In the genomic region with DNA sequence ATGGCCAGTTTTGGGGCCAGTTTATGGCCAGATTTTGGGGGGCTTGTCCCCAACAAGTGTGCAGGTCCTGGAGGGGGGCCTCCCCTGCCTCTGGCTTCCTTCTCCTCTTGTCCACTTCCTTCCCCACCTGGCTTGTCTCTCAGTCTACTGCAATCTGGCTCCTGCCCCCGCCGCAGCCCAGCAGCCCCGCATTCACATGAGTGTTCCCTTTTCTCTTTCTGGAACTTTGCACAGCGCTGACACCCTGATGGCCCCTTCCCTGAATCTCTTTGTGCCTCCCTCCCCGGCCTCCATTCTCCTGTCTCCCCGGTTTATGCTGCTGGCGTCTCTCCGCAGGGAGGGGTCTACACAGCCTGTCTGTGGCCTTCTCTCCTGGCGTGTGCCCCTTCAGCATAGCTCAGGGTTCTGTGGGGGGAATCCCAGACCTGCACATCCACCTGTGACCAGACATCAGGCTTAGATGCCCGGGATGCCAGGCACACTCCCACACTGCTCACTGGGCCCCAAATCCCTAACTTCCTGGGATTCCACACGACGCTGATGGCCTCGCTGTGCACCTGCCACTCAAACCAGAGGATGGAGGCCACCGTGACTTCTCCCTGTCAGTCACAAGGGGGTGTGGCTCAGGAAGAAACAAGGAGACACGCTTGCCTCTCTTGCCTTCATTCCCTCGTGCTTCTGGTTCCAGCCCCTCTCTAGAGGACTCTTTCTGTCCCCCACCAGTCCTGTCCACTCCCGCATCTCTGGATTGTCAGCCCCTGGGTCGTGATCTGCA, we compare ENCODE assay signal across 24 cellular contexts.
"Had no signal": no experiment of that assay in that cellular context is flagged by ENCODE, and none has a peak within 500 bp of the region (broad histone marks: within the 10 kb centered on the region; RNA-seq: fewer than 3 reads in every experiment).

No MANE protein-coding gene starts in this region.

- H3K27me3 Mint-ChIP-seq: activated CD4-positive, alpha-beta T cell treated with anti-CD3 and anti-CD28 coated beads for 36 hours; activated CD8-positive, alpha-beta memory T cell treated with anti-CD3 and anti-CD28 coated beads, Interleukin-2, amount 10 ng/mL, durations not matched to agents 7 days and 5 days; activated naive CD4-positive, alpha-beta T cell treated with anti-CD3 and anti-CD28 coated beads, Interleukin-2, amount 50 U/mL, for 24 hours; natural killer cell treated with Interleukin-12 subunit alpha and Interleukin-12 subunit beta and Interleukin-15 and Interleukin-18, amount 100 ng/mL, for 72 hours; progenitor cell of endocrine pancreas had no signal

- H3K4me1 Mint-ChIP-seq: WTC11 had no signal

- H3K4me1 ChIP-seq: gastrocnemius medialis, left ventricle myocardium inferior, right lobe of liver, testis, transverse colon had no signal

- H3K36me3 Mint-ChIP-seq: activated naive CD4-positive, alpha-beta T cell treated with anti-CD3 and anti-CD28 coated beads, Interleukin-2, amount 50 U/mL, for 24 hours; natural killer cell treated with Interleukin-12 subunit alpha and Interleukin-12 subunit beta and Interleukin-15 and Interleukin-18, amount 100 ng/mL, for 72 hours had no signal

- H3K27me3 ChIP-seq: gastrocnemius medialis, ovary, right lobe of liver, testis, transverse colon had no signal

- H3K9me3 ChIP-seq: gastrocnemius medialis, left ventricle myocardium inferior, ovary, right lobe of liver, testis, transverse colon had no signal

- H3K27ac Mint-ChIP-seq: activated CD4-positive, alpha-beta T cell treated with anti-CD3 and anti-CD28 coated beads for 36 hours; activated CD8-positive, alpha-beta memory T cell treated with anti-CD3 and anti-CD28 coated beads, Interleukin-2, amount 10 ng/mL, durations not matched to agents 7 days and 5 days; activated CD8-positive, alpha-beta T cell treated with anti-CD3 and anti-CD28 coated beads, Interleukin-2, amount 10 ng/mL, durations not matched to agents 7 days and 5 days; activated naive CD4-positive, alpha-beta T cell treated with anti-CD3 and anti-CD28 coated beads, Interleukin-2, amount 50 U/mL, for 24 hours; progenitor cell of endocrine pancreas; WTC11 had no signal

- DNase-seq: activated CD4-positive, alpha-beta T cell treated with anti-CD3 and anti-CD28 coated beads for 36 hours; activated CD8-positive, alpha-beta memory T cell treated with anti-CD3 and anti-CD28 coated beads, Interleukin-2, amount 10 ng/mL, durations not matched to agents 7 days and 5 days; activated CD8-positive, alpha-beta T cell treated with anti-CD3 and anti-CD28 coated beads, Interleukin-2, amount 10 ng/mL, durations not matched to agents 7 days and 5 days; activated gamma-delta T cell treated with Interleukin-2 at 50 U/mL for 16 hours; dermis blood vessel endothelial cell; effector CD4-positive, alpha-beta T cell; gastrocnemius medialis; glutamatergic neuron; left ventricle myocardium inferior; mesendoderm; stimulated activated CD4-positive, alpha-beta T cell treated with anti-CD3 and anti-CD28 coated beads, Interleukin-4, amount 100 ng/mL, for 1 hour; stimulated activated naive CD8-positive, alpha-beta T cell treated with anti-CD3 and anti-CD28 coated beads, Interleukin-15, Interleukin-2, amounts not matched to agents 100 U/mL and 50 U/mL, for 24 hours; T-helper 2 cell; transverse colon had no signal

- FAIRE-seq: colon, islet of Langerhans had no signal

- H3K4me3 Mint-ChIP-seq: activated CD4-positive, alpha-beta T cell treated with anti-CD3 and anti-CD28 coated beads for 36 hours; activated CD8-positive, alpha-beta memory T cell treated with anti-CD3 and anti-CD28 coated beads, Interleukin-2, amount 10 ng/mL, durations not matched to agents 7 days and 5 days; activated CD8-positive, alpha-beta T cell treated with anti-CD3 and anti-CD28 coated beads, Interleukin-2, amount 10 ng/mL, durations not matched to agents 7 days and 5 days; activated naive CD4-positive, alpha-beta T cell treated with anti-CD3 and anti-CD28 coated beads, Interleukin-2, amount 50 U/mL, for 24 hours; natural killer cell treated with Interleukin-12 subunit alpha and Interleukin-12 subunit beta and Interleukin-15 and Interleukin-18, amount 100 ng/mL, for 72 hours; WTC11 had no signal

- H3K36me3 ChIP-seq: gastrocnemius medialis, left ventricle myocardium inferior, ovary, right lobe of liver, transverse colon had no signal

- ATAC-seq: activated CD4-positive, alpha-beta T cell treated with anti-CD3 and anti-CD28 coated beads for 36 hours; activated CD8-positive, alpha-beta memory T cell treated with anti-CD3 and anti-CD28 coated beads, Interleukin-2, amount 10 ng/mL, durations not matched to agents 7 days and 5 days; activated CD8-positive, alpha-beta T cell treated with anti-CD3 and anti-CD28 coated beads, Interleukin-2, amount 10 ng/mL, durations not matched to agents 7 days and 5 days; gastrocnemius medialis; right lobe of liver; stimulated activated naive CD8-positive, alpha-beta T cell treated with anti-CD3 and anti-CD28 coated beads, Interleukin-15, Interleukin-2, amounts not matched to agents 100 U/mL and 50 U/mL, for 24 hours; WTC11 had no signal

- H3K9me3 Mint-ChIP-seq: activated naive CD4-positive, alpha-beta T cell treated with anti-CD3 and anti-CD28 coated beads, Interleukin-2, amount 50 U/mL, for 24 hours; natural killer cell treated with Interleukin-12 subunit alpha and Interleukin-12 subunit beta and Interleukin-15 and Interleukin-18, amount 100 ng/mL, for 72 hours; WTC11 had no signal

- H3K27ac ChIP-seq: gastrocnemius medialis, left ventricle myocardium inferior, ovary, right lobe of liver, testis, transverse colon had no signal

- H3K4me3 ChIP-seq: gastrocnemius medialis, left ventricle myocardium inferior, lung, ovary, right lobe of liver, testis, transverse colon had no signal
